8 cellular contexts compared by ENCODE assay signal in the genomic region with DNA sequence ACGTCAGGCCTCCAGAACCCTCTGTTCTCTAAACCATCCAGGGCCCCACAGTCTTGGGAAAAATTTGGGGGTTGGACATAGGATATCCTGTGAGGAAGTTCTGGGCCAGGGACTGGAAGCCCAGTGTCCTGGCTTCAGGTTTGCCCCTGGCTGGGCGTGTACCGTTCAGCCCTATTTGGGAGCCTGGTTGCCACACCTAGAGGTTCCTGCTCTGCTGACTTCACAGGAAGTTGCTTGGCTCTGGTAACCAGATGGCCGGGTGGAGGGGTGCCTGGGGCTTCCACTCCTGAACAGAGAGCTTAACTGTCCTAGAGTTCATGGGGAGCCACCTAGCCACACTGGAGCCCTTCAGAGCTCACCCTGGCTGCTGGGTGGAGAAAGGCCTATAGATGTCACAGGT. TPM values are rescaled to one million over a fixed set of nuclear protein-coding genes. Genes with fewer than 3 reads are reported as not detected.
DNase-seq lines count a peak whose midpoint lies in the region; ATAC-seq and TF ChIP-seq lines count a peak whose summit lies in the region.

No MANE protein-coding gene starts in this region.

- H3K4me1 Mint-ChIP-seq in activated T-cell treated with anti-CD3 and anti-CD28 coated beads, Interleukin-2, amount 50 U/mL, for 72 hours (ENCODE audit: low read depth), result peaks cover 6% of the 10 kb centered on the region
- peaks cover 21 to 28% of the 10 kb centered on the region in 2 donors for H3K4me1 Mint-ChIP-seq in stimulated activated naive B cell treated with anti-CD40 and anti-IgM and Interleukin-4, amounts not matched to agents 10 μg/mL and 1 μg/mL and 100 μg/mL, for 72 hours

- H3K4me1 ChIP-seq in hepatocyte (ENCODE audit: insufficient read depth), result no peaks in the 10 kb centered on the region

- H3K36me3 Mint-ChIP-seq in activated T-cell treated with anti-CD3 and anti-CD28 coated beads, Interleukin-2, amount 50 U/mL, for 72 hours (ENCODE audit: insufficient read depth in 2 of 2), result peaks cover 6 to 8% of the 10 kb centered on the region in 2 donors
- peaks cover 15 to 26% of the 10 kb centered on the region in 2 donors for H3K36me3 Mint-ChIP-seq in stimulated activated naive B cell treated with anti-CD40 and anti-IgM and Interleukin-4, amounts not matched to agents 10 μg/mL and 1 μg/mL and 100 μg/mL, for 72 hours

- WGBS in hepatocyte (ENCODE audit: low lambda C conversion rate, missing lambda C conversion rate), result 68% methylated on average over 4 of the region's 4 CpGs

- no peaks in the 10 kb centered on the region for H3K79me2 ChIP-seq in hepatocyte

- H3K4me3 ChIP-seq in hepatocyte, result peak overlapping the region; percentile 41

- H3K27ac Mint-ChIP-seq in activated T-cell treated with anti-CD3 and anti-CD28 coated beads, Interleukin-2, amount 50 U/mL, for 72 hours, result peak overlapping the region; percentile 77
- H3K27ac Mint-ChIP-seq in stimulated activated naive B cell treated with anti-CD40 and anti-IgM and Interleukin-4, amounts not matched to agents 10 μg/mL and 1 μg/mL and 100 μg/mL, for 72 hours, result peak overlapping the region; percentile 20

- H3K36me3 ChIP-seq in hepatocyte (replicated peaks; ENCODE audit: insufficient read depth, low read depth), result no peaks in the 10 kb centered on the region

- no peaks in the 10 kb centered on the region for H3K9me3 Mint-ChIP-seq in activated T-cell treated with anti-CD3 and anti-CD28 coated beads, Interleukin-2, amount 50 U/mL, for 72 hours
- no peaks in the 10 kb centered on the region for H3K9me3 Mint-ChIP-seq in stimulated activated naive B cell treated with anti-CD40 and anti-IgM and Interleukin-4, amounts not matched to agents 10 μg/mL and 1 μg/mL and 100 μg/mL, for 72 hours

- no peaks in the 10 kb centered on the region for H3K9me2 ChIP-seq in hepatocyte (replicated peaks; ENCODE audit: insufficient read depth)

- H3K27ac ChIP-seq in hepatocyte, result peak overlapping the region; percentile 94

- H3K4me3 Mint-ChIP-seq in activated T-cell treated with anti-CD3 and anti-CD28 coated beads, Interleukin-2, amount 50 U/mL, for 72 hours, result peak overlapping the region; percentile 86 to 87
- peak overlapping the region; percentile 81 to 93 for H3K4me3 Mint-ChIP-seq in stimulated activated naive B cell treated with anti-CD40 and anti-IgM and Interleukin-4, amounts not matched to agents 10 μg/mL and 1 μg/mL and 100 μg/mL, for 72 hours

- H4K20me1 ChIP-seq in hepatocyte (ENCODE audit: insufficient read depth, poor library complexity, severe bottlenecking), result no peaks in the 10 kb centered on the region

- peak; percentile 63 for DNase-seq in activated CD8-positive, alpha-beta memory T cell treated with anti-CD3 and anti-CD28 coated beads for 24 hours
- no peak for DNase-seq in activated CD8-positive, alpha-beta memory T cell treated with anti-CD3 and anti-CD28 coated beads, Interleukin-2, amount 50 U/mL, for 48 hours
- peak; percentile 23 to 26 for DNase-seq in activated T-cell treated with anti-CD3 and anti-CD28 coated beads, Interleukin-2, amount 50 U/mL, for 72 hours
- DNase-seq in hepatocyte (ENCODE audit: low spot score), result peak; percentile 5
- no peak for DNase-seq in stimulated activated naive B cell treated with anti-CD40 and anti-IgM and Interleukin-4, amounts not matched to agents 10 μg/mL and 1 μg/mL and 100 μg/mL, for 72 hours
- DNase-seq in NCI-H526 (lab: John Stamatoyannopoulos, UW), result no peak
- DNase-seq in NCI-H1436 (lab: John Stamatoyannopoulos, UW), result no peak

- TF ChIP-seq CTCF in hepatocyte (IDR thresholded peaks at IDR 0.05; ENCODE audit: poor library complexity), result no peak

- no peaks in the 10 kb centered on the region for H3K9me3 ChIP-seq in hepatocyte (ENCODE audit: low read depth)

- peak; percentile 37 to 48 for ATAC-seq in activated T-cell treated with anti-CD3 and anti-CD28 coated beads, Interleukin-2, amount 50 U/mL, for 72 hours (replicated peaks in 1 of 2)
- peak; percentile 32 to 37 for ATAC-seq in stimulated activated naive B cell treated with anti-CD40 and anti-IgM and Interleukin-4, amounts not matched to agents 10 μg/mL and 1 μg/mL and 100 μg/mL, for 72 hours (replicated peaks)
- no peak for ATAC-seq in GM21528 (IDR thresholded peaks at IDR 0.05; ENCODE audit: low FRiP score, unreplicated experiment)

- peak overlapping the region; percentile 81 for H3K4me2 ChIP-seq in hepatocyte

- no peak overlapping the region for H2AFZ ChIP-seq in hepatocyte

- H3K27me3 Mint-ChIP-seq in activated T-cell treated with anti-CD3 and anti-CD28 coated beads, Interleukin-2, amount 50 U/mL, for 72 hours (ENCODE audit: low read depth), result peaks cover 6% of the 10 kb centered on the region
- no peaks in the 10 kb centered on the region for H3K27me3 Mint-ChIP-seq in stimulated activated naive B cell treated with anti-CD40 and anti-IgM and Interleukin-4, amounts not matched to agents 10 μg/mL and 1 μg/mL and 100 μg/mL, for 72 hours

- no peaks in the 10 kb centered on the region for H3K27me3 ChIP-seq in hepatocyte

RNA-seq across cellular contexts. Expression of gene TAFAZZIN, which starts 1.1 kb away (rescaled TPM):
- 100 to 1,000 TPM in 1 of 2 donors, 10 to 100 TPM in 1; 89.0 to 106 TPM for total RNA-seq in activated T-cell treated with anti-CD3 and anti-CD28 coated beads, Interleukin-2, amount 50 U/mL, for 72 hours
- total RNA-seq in hepatocyte, result 25.0 and 26.7 TPM in 2 replicates
- polyA plus RNA-seq in hepatocyte, result 41.3 and 69.6 TPM in 2 replicates

RNA-seq across cellular contexts. Expression of gene DNASE1L1, which starts 3.4 kb away (rescaled TPM):
- total RNA-seq in activated T-cell treated with anti-CD3 and anti-CD28 coated beads, Interleukin-2, amount 50 U/mL, for 72 hours, result 10 to 100 TPM in 1 of 2 donors, 1 to 10 TPM in 1; 9.3 to 11.4 TPM
- 36.1 and 39.7 TPM in 2 replicates for total RNA-seq in hepatocyte
- polyA plus RNA-seq in hepatocyte, result 22.3 and 22.6 TPM in 2 replicates

RNA-seq across cellular contexts. Expression of gene RPL10, which starts 14.3 kb away (rescaled TPM):
- 1,000 to 10,000 TPM; 3,958 to 4,635 TPM for total RNA-seq in activated T-cell treated with anti-CD3 and anti-CD28 coated beads, Interleukin-2, amount 50 U/mL, for 72 hours
- 4,114 and 4,460 TPM in 2 replicates for total RNA-seq in hepatocyte
- 1,206 and 1,210 TPM in 2 replicates for polyA plus RNA-seq in hepatocyte

RNA-seq across cellular contexts. Expression of gene ATP6AP1, which starts 16.0 kb away (rescaled TPM):
- total RNA-seq in activated T-cell treated with anti-CD3 and anti-CD28 coated beads, Interleukin-2, amount 50 U/mL, for 72 hours, result 10 to 100 TPM; 37.0 to 38.7 TPM
- total RNA-seq in hepatocyte, result 116 and 131 TPM in 2 replicates
- polyA plus RNA-seq in hepatocyte, result 265 and 268 TPM in 2 replicates

RNA-seq across cellular contexts. Expression of gene GDI1, which starts 24.5 kb away (rescaled TPM):
- total RNA-seq in activated T-cell treated with anti-CD3 and anti-CD28 coated beads, Interleukin-2, amount 50 U/mL, for 72 hours, result 100 to 1,000 TPM; 115 to 118 TPM
- 82.7 and 101 TPM in 2 replicates for total RNA-seq in hepatocyte
- polyA plus RNA-seq in hepatocyte, result 102 and 132 TPM in 2 replicates

Comparison
In these comparisons a context has a peak if more than half of its experiments do, and no peak if none do; other contexts are left out.
1. DNase-seq: peak in activated CD8-positive, alpha-beta memory T cell treated with anti-CD3 and anti-CD28 coated beads for 24 hours (single experiment), activated T-cell treated with anti-CD3 and anti-CD28 coated beads, Interleukin-2, amount 50 U/mL, for 72 hours (2 of 2) and hepatocyte (single experiment); none in activated CD8-positive, alpha-beta memory T cell treated with anti-CD3 and anti-CD28 coated beads, Interleukin-2, amount 50 U/mL, for 48 hours (single experiment), stimulated activated naive B cell treated with anti-CD40 and anti-IgM and Interleukin-4, amounts not matched to agents 10 μg/mL and 1 μg/mL and 100 μg/mL, for 72 hours (single experiment), NCI-H526 (0 of 2) and NCI-H1436 (single experiment).